ENCODE assay signal across 23 cellular contexts in genomic region chr4:24831637-24832036, GRCh38. TPM values are rescaled to one million over a fixed set of nuclear protein-coding genes. Genes with fewer than 3 reads are reported as not detected.
"Had no signal": no experiment of that assay in that cellular context is flagged by ENCODE, and none has a peak within 500 bp of the region (broad histone marks: within the 10 kb centered on the region; RNA-seq: fewer than 3 reads in every experiment).

No MANE protein-coding gene starts in this region.

- H3K4me1 Mint-ChIP-seq: activated naive CD4-positive, alpha-beta T cell treated with anti-CD3 and anti-CD28 coated beads, Interleukin-2, amount 50 U/mL, for 24 hours; stimulated activated effector memory CD8-positive, alpha-beta T cell treated with anti-CD3 and anti-CD28 coated beads, Interleukin-12 subunit alpha, Interleukin-12 subunit beta, amount 100 ng/mL, for 72 hours; stimulated activated naive CD8-positive, alpha-beta T cell treated with anti-CD3 and anti-CD28 coated beads, Interleukin-15, amount 100 ng/mL, for 72 hours had no signal

- H3K9me3 Mint-ChIP-seq: activated naive CD4-positive, alpha-beta T cell treated with anti-CD3 and anti-CD28 coated beads, Interleukin-2, amount 50 U/mL, for 24 hours; stimulated activated naive CD8-positive, alpha-beta T cell treated with anti-CD3 and anti-CD28 coated beads, Interleukin-15, amount 100 ng/mL, for 72 hours had no signal

- ATAC-seq: esophagus mucosa; lower lobe of right lung; mucosa of descending colon; pancreas; right cardiac atrium; stimulated activated effector memory CD8-positive, alpha-beta T cell treated with anti-CD3 and anti-CD28 coated beads, Interleukin-12 subunit alpha, Interleukin-12 subunit beta, amount 100 ng/mL, for 72 hours; stimulated activated naive CD8-positive, alpha-beta T cell treated with anti-CD3 and anti-CD28 coated beads, Interleukin-15, amount 100 ng/mL, for 72 hours had no signal

- H3K27ac Mint-ChIP-seq: activated naive CD4-positive, alpha-beta T cell treated with anti-CD3 and anti-CD28 coated beads, Interleukin-2, amount 50 U/mL, for 24 hours; nephron progenitor cell; stimulated activated effector memory CD8-positive, alpha-beta T cell treated with anti-CD3 and anti-CD28 coated beads, Interleukin-12 subunit alpha, Interleukin-12 subunit beta, amount 100 ng/mL, for 72 hours; stimulated activated naive CD8-positive, alpha-beta T cell treated with anti-CD3 and anti-CD28 coated beads, Interleukin-15, amount 100 ng/mL, for 72 hours had no signal

- DNase-seq: activated CD4-positive, alpha-beta T cell treated with anti-CD3 and anti-CD28 coated beads for 1 hour; activated CD4-positive, alpha-beta T cell treated with anti-CD3 and anti-CD28 coated beads, Interleukin-2, amount 50 U/mL, for 1 hour; activated gamma-delta T cell treated with Interleukin-2 at 50 U/mL for 16 hours; activated T-cell treated with anti-CD3 and anti-CD28 coated beads, Interleukin-2, amount 50 U/mL, for 1 hour; brain microvascular endothelial cell; caudate nucleus; dermis blood vessel endothelial cell; effector CD8-positive, alpha-beta T cell; foreskin melanocyte; kidney; lower lobe of right lung; mesendoderm; mucosa of descending colon; nephron progenitor cell; pancreas; right cardiac atrium; stimulated activated CD4-positive, alpha-beta T cell treated with anti-CD3 and anti-CD28 coated beads, Interleukin-1b, Interleukin-23, amount 100 ng/mL, for 48 hours; stimulated activated naive CD8-positive, alpha-beta T cell treated with anti-CD3 and anti-CD28 coated beads, Interleukin-15, amount 100 ng/mL, for 72 hours; tibial artery had no signal

- H3K36me3 Mint-ChIP-seq: activated naive CD4-positive, alpha-beta T cell treated with anti-CD3 and anti-CD28 coated beads, Interleukin-2, amount 50 U/mL, for 24 hours; stimulated activated effector memory CD8-positive, alpha-beta T cell treated with anti-CD3 and anti-CD28 coated beads, Interleukin-12 subunit alpha, Interleukin-12 subunit beta, amount 100 ng/mL, for 72 hours had no signal

- H3K4me3 Mint-ChIP-seq: activated naive CD4-positive, alpha-beta T cell treated with anti-CD3 and anti-CD28 coated beads, Interleukin-2, amount 50 U/mL, for 24 hours; nephron progenitor cell; stimulated activated effector memory CD8-positive, alpha-beta T cell treated with anti-CD3 and anti-CD28 coated beads, Interleukin-12 subunit alpha, Interleukin-12 subunit beta, amount 100 ng/mL, for 72 hours; stimulated activated naive CD8-positive, alpha-beta T cell treated with anti-CD3 and anti-CD28 coated beads, Interleukin-15, amount 100 ng/mL, for 72 hours had no signal

RNA-seq across cellular contexts. Expression of gene SOD3, which starts 36.3 kb away (rescaled TPM):
- total RNA-seq: dermis blood vessel endothelial cell, pulmonary artery endothelial cell had no signal
